11 cellular contexts compared by ENCODE assay signal in the genomic region with DNA sequence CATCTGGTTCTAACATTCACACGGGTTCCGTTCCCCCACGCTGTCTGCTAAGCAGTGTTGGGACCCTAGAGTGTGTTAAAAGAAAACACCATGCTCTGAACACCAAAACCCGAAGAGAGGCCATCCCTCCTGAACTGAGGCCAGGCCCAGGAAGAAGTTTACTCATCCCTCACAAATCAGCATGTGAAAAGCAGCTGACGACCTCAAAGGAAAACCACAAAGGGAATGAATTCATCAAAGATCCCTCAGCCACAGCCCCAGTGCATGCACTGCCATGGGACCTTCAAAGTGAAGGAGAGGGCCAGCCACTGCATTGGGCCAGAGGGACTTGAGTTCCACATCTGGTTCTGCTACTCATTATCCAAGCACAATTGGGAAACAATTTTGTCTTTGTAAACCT. TPM values are rescaled to one million over a fixed set of nuclear protein-coding genes. Genes with fewer than 3 reads are reported as not detected.
DNase-seq lines count a peak whose midpoint lies in the region; TF ChIP-seq lines count a peak whose summit lies in the region.
"Had no signal": no experiment of that assay in that cellular context is flagged by ENCODE, and none has a peak within 500 bp of the region (broad histone marks: within the 10 kb centered on the region; RNA-seq: fewer than 3 reads in every experiment).

No MANE protein-coding gene starts in this region.

- no peaks in the 10 kb centered on the region for H3K36me3 ChIP-seq in GM23248 (ENCODE audit: low read depth)
- no peaks in the 10 kb centered on the region for H3K36me3 ChIP-seq in adrenal gland (replicated peaks in 1 of 2)
- H3K36me3 ChIP-seq: esophagus squamous epithelium, WERI-Rb-1 had no signal

- 11 to 13% methylated on average over 5 of the region's 5 CpGs for WGBS in GM23248 (ENCODE audit: low coverage in 1 of 2, low lambda C conversion rate in 2 of 2, missing lambda C conversion rate in 2 of 2), 2 experiments
- 52 to 65% (median 64%) methylated on average over 5 of the region's 5 CpGs for WGBS in adrenal gland, 4 donors

- peak; percentile 42 for DNase-seq in ACHN
- peak; percentile 75 for DNase-seq in GM23248
- DNase-seq in SK-MEL-5 (ENCODE audit: low read depth, low spot score) = peak; percentile 96
- DNase-seq in foreskin fibroblast = peak; percentile 83 to 90
- DNase-seq in T-helper 9 cell = no peak
- DNase-seq in cerebellar nuclear complex (lab: John Stamatoyannopoulos, UW) = no peak
- no peak for DNase-seq in NCI-H2081 treated with DMSO at 0.1 percent for 48 hours (lab: John Stamatoyannopoulos, UW)
- no peak for DNase-seq in adrenal gland
- DNase-seq: esophagus squamous epithelium, NCI-H774, WERI-Rb-1 had no signal

- H3K27me3 ChIP-seq in GM23248 (replicated peaks; ENCODE audit: insufficient read depth) = no peaks in the 10 kb centered on the region
- no peaks in the 10 kb centered on the region for H3K27me3 ChIP-seq in adrenal gland
- H3K27me3 ChIP-seq: esophagus squamous epithelium had no signal

- no peaks in the 10 kb centered on the region for H3K79me2 ChIP-seq in GM23248 (ENCODE audit: insufficient read depth)

- intact Hi-C loops in adrenal gland (cut with DNase I) = no loop called here

- in situ Hi-C loops in ACHN (cut with HindIII; ENCODE audit: low pct_ligation_motif_present, low pct_unique_long_range_greater_than_20kb, low sequenced_read_pairs) = no loop called here
- in situ Hi-C loops in GM23248 (cut with MboI) = no loop called here
- in situ Hi-C loops in SK-MEL-5 (cut with HindIII; ENCODE audit: low pct_unique_long_range_greater_than_20kb, low sequenced_read_pairs) = no loop called here

- no peak for TF ChIP-seq CTCF in foreskin fibroblast (IDR thresholded peaks at IDR 0.05; ENCODE audit: low read depth, low read length)
- TF ChIP-seq CTCF in adrenal gland (IDR thresholded peaks at IDR 0.05) = no peak

- no peaks in the 10 kb centered on the region for H3K9me2 ChIP-seq in GM23248 (ENCODE audit: insufficient read depth)

- no peak overlapping the region for H3K4me3 ChIP-seq in GM23248
- H3K4me3 ChIP-seq in foreskin fibroblast (ENCODE audit: low read depth in 1 of 2, low read length in 2 of 2) = no peak overlapping the region
- H3K4me3 ChIP-seq in adrenal gland = no peak overlapping the region
- H3K4me3 ChIP-seq: esophagus squamous epithelium had no signal

- H3K4me1 ChIP-seq in GM23248 (ENCODE audit: insufficient read depth) = peaks cover 9% of the 10 kb centered on the region
- peaks cover 0 to 5% of the 10 kb centered on the region in 2 donors for H3K4me1 ChIP-seq in adrenal gland (replicated peaks in 1 of 2)

- H3K9me3 ChIP-seq in GM23248 (ENCODE audit: low read depth) (no peaks in the 10 kb centered on the region), adrenal gland (replicated peaks in 1 of 3) (no peaks in the 10 kb centered on the region)
- H3K9me3 ChIP-seq: esophagus squamous epithelium had no signal

- peak overlapping the region; percentile 45 for H3K4me2 ChIP-seq in GM23248 (ENCODE audit: unreplicated experiment)

- H4K20me1 ChIP-seq in GM23248 (ENCODE audit: insufficient read depth) = no peaks in the 10 kb centered on the region

- TF ChIP-seq POLR2A in adrenal gland (IDR thresholded peaks at IDR 0.05) = no peak

- H3K9ac ChIP-seq in GM23248 = no peak overlapping the region

- H3F3A ChIP-seq in GM23248 (ENCODE audit: insufficient read depth) = no peaks in the 10 kb centered on the region

- H3K27ac ChIP-seq in GM23248 = peak overlapping the region; percentile 6; the same call in 1 of the 2 replicates
- no peak overlapping the region for H3K27ac ChIP-seq in adrenal gland
- H3K27ac ChIP-seq: WERI-Rb-1 had no signal

- H2AFZ ChIP-seq in GM23248 = peak overlapping the region; percentile 40; the same call in 1 of the 2 replicates

RNA-seq across cellular contexts. Expression of a gene that starts 7.0 kb away (rescaled TPM):
- total RNA-seq in GM23248 (2014; rRNA removed; shearing (Covaris generic)) = 7.0 and 13.9 TPM in 2 replicates
- 7.5 and 10.8 TPM in 2 replicates for polyA plus RNA-seq in GM23248 (2016; fragmentation: Nextera tagmentation; extraction: Ambion mirVana)
- 79.2 and 81.6 TPM in 2 replicates for total RNA-seq in SK-MEL-5 (2014; rRNA removed; shearing (Covaris generic))
- polyA plus RNA-seq in SK-MEL-5 (2015; cell fraction: cytosol; rRNA removed) = 47.6 and 50.3 TPM in 2 replicates
- 71.5 and 96.9 TPM in 2 replicates for polyA plus RNA-seq in SK-MEL-5 (2015; cell fraction: nucleus; rRNA removed)
- 10 to 100 TPM; 32.7 to 63.5 (median 45.7) TPM for total RNA-seq in adrenal gland
- polyA plus RNA-seq in adrenal gland = 10 to 100 TPM; 27.2 to 37.0 (median 28.7) TPM

Comparison
In these comparisons a context has a peak if more than half of its experiments do, and no peak if none do; other contexts are left out.
1. DNase-seq: peak in ACHN (single experiment), GM23248 (single experiment), SK-MEL-5 (single experiment) and foreskin fibroblast (2 of 2); none in T-helper 9 cell (single experiment), cerebellar nuclear complex (0 of 2), NCI-H2081 treated with DMSO at 0.1 percent for 48 hours (single experiment) and adrenal gland (0 of 7).